In genomic region chr22:28903080-28903479, GRCh38 we compare ENCODE assay signal across 1 cellular context.
TF ChIP-seq lines count a peak whose summit lies in the region.

No MANE protein-coding gene starts in this region.

TF ChIP-seq in HepG2, 621 proteins besides CTCF, POLR2A, EP300 and RAD21 (continued from another document and continues in another):
- no peak for TF ChIP-seq ZNF362 (CRISPR knock-in tag; IDR thresholded peaks at IDR 0.05; ENCODE audit: borderline replicate concordance)
- TF ChIP-seq HDAC1 (CRISPR knock-in tag; IDR thresholded peaks at IDR 0.05): peak; percentile 48; the same call in 1 of the 2 replicates
- TF ChIP-seq ZNF138 (CRISPR knock-in tag; IDR thresholded peaks at IDR 0.05; ENCODE audit: low read depth): no peak
- TF ChIP-seq ZNF143 (CRISPR knock-in tag; IDR thresholded peaks at IDR 0.05): no peak
- no peak for TF ChIP-seq CREBL2 (CRISPR knock-in tag; IDR thresholded peaks at IDR 0.05; ENCODE audit: borderline replicate concordance)
- TF ChIP-seq ZBTB49 (CRISPR knock-in tag; IDR thresholded peaks at IDR 0.05; ENCODE audit: borderline replicate concordance): no peak
- TF ChIP-seq IKZF4 (CRISPR knock-in tag; IDR thresholded peaks at IDR 0.05; ENCODE audit: borderline replicate concordance, low read depth, not compliant biosample characterization): no peak
- TF ChIP-seq SNRNP70 (IDR thresholded peaks at IDR 0.05; ENCODE audit: low read depth, low read length): no peak
- TF ChIP-seq SMC3 (IDR thresholded peaks at IDR 0.05; ENCODE audit: low read length): no peak
- TF ChIP-seq AKNA (CRISPR knock-in tag; IDR thresholded peaks at IDR 0.05; ENCODE audit: borderline replicate concordance): no peak
- no peak for TF ChIP-seq RFXANK (CRISPR knock-in tag; IDR thresholded peaks at IDR 0.05)
- no peak for TF ChIP-seq ZFP36 (IDR thresholded peaks at IDR 0.05; ENCODE audit: borderline replicate concordance, low read depth, low read length, partially characterized antibody)
- no peak for TF ChIP-seq TEAD2 (CRISPR knock-in tag; IDR thresholded peaks at IDR 0.05)
- TF ChIP-seq ZBTB20 (CRISPR knock-in tag; IDR thresholded peaks at IDR 0.05; ENCODE audit: borderline replicate concordance, low read depth): no peak
- TF ChIP-seq PITX1 (CRISPR knock-in tag; IDR thresholded peaks at IDR 0.05): no peak
- TF ChIP-seq CSRNP1 (CRISPR knock-in tag; IDR thresholded peaks at IDR 0.05): no peak
- peak; percentile 57; the same call in 1 of the 2 replicates for TF ChIP-seq TGIF2 (CRISPR knock-in tag; IDR thresholded peaks at IDR 0.05)
- TF ChIP-seq CBX2 (IDR thresholded peaks at IDR 0.05; ENCODE audit: low read depth, low read length): no peak
- no peak for TF ChIP-seq CBX2 (CRISPR knock-in tag; IDR thresholded peaks at IDR 0.05; ENCODE audit: low read depth)
- TF ChIP-seq PHF20 (CRISPR knock-in tag; IDR thresholded peaks at IDR 0.05): no peak
- TF ChIP-seq ZNF354B (CRISPR knock-in tag; IDR thresholded peaks at IDR 0.05): no peak
- no peak for TF ChIP-seq ZNF543 (CRISPR knock-in tag; IDR thresholded peaks at IDR 0.05)
- no peak for TF ChIP-seq ZNF619 (CRISPR knock-in tag; IDR thresholded peaks at IDR 0.05)
- no peak for TF ChIP-seq ZNF7 (CRISPR knock-in tag; IDR thresholded peaks at IDR 0.05)
- TF ChIP-seq ZNF30 (CRISPR knock-in tag; IDR thresholded peaks at IDR 0.05): no peak
- no peak for TF ChIP-seq HNF4G (IDR thresholded peaks at IDR 0.05; ENCODE audit: borderline replicate concordance, low read depth, low read length)
- TF ChIP-seq HNF4G (CRISPR knock-in tag; IDR thresholded peaks at IDR 0.05; ENCODE audit: borderline replicate concordance, low read depth): no peak
- TF ChIP-seq, protein P1, sequence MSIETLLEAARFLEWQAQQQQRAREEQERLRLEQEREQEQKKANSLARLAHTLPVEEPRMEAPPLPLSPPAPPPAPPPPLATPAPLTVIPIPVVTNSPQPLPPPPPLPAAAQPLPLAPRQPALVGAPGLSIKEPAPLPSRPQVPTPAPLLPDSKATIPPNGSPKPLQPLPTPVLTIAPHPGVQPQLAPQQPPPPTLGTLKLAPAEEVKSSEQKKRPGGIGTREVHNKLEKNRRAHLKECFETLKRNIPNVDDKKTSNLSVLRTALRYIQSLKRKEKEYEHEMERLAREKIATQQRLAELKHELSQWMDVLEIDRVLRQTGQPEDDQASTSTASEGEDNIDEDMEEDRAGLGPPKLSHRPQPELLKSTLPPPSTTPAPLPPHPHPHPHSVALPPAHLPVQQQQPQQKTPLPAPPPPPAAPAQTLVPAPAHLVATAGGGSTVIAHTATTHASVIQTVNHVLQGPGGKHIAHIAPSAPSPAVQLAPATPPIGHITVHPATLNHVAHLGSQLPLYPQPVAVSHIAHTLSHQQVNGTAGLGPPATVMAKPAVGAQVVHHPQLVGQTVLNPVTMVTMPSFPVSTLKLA (IDR thresholded peaks at IDR 0.05): peak; percentile 68
- no peak for TF ChIP-seq XBP1 (CRISPR knock-in tag; IDR thresholded peaks at IDR 0.05)
- peak; percentile 64 for TF ChIP-seq SALL1 (CRISPR knock-in tag; IDR thresholded peaks at IDR 0.05)
- no peak for TF ChIP-seq ZNF101 (CRISPR knock-in tag; IDR thresholded peaks at IDR 0.05; ENCODE audit: borderline replicate concordance, low read depth)
- TF ChIP-seq JUN (CRISPR knock-in tag; IDR thresholded peaks at IDR 0.05): no peak
- TF ChIP-seq RXRA (CRISPR knock-in tag; IDR thresholded peaks at IDR 0.05): peak; percentile 87
- 0 out of 2 replicates have a peak, but pooled peaks have one; percentile 29 for TF ChIP-seq ZSCAN21 (CRISPR knock-in tag; IDR thresholded peaks at IDR 0.05; ENCODE audit: borderline replicate concordance)
- TF ChIP-seq, protein P2, sequence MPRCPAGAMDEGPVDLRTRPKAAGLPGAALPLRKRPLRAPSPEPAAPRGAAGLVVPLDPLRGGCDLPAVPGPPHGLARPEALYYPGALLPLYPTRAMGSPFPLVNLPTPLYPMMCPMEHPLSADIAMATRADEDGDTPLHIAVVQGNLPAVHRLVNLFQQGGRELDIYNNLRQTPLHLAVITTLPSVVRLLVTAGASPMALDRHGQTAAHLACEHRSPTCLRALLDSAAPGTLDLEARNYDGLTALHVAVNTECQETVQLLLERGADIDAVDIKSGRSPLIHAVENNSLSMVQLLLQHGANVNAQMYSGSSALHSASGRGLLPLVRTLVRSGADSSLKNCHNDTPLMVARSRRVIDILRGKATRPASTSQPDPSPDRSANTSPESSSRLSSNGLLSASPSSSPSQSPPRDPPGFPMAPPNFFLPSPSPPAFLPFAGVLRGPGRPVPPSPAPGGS (CRISPR knock-in tag; IDR thresholded peaks at IDR 0.05): no peak
- peak; percentile 46; the same call in 1 of the 2 replicates for TF ChIP-seq ZBTB38 (CRISPR knock-in tag; IDR thresholded peaks at IDR 0.05)
- TF ChIP-seq FOXP1 (IDR thresholded peaks at IDR 0.05): no peak
- peak; percentile 45; the same call in 1 of the 2 replicates for TF ChIP-seq FOXP1 (CRISPR knock-in tag; IDR thresholded peaks at IDR 0.05)
- 0 out of 2 replicates have a peak, but pooled peaks have one; percentile 27 for TF ChIP-seq KAT7 (CRISPR knock-in tag; IDR thresholded peaks at IDR 0.05; ENCODE audit: borderline replicate concordance)
- no peak for TF ChIP-seq PPARG (CRISPR knock-in tag; conservative IDR thresholded peaks at IDR 0.05)
- no peak for TF ChIP-seq CBFB (CRISPR knock-in tag; IDR thresholded peaks at IDR 0.05)
- no peak for TF ChIP-seq ZSCAN25 (CRISPR knock-in tag; IDR thresholded peaks at IDR 0.05)
- peak; percentile 31; the same call in 1 of the 2 replicates for TF ChIP-seq ESRRA (CRISPR knock-in tag; IDR thresholded peaks at IDR 0.05; ENCODE audit: low read depth)
- TF ChIP-seq ZMYM4 (CRISPR knock-in tag; IDR thresholded peaks at IDR 0.05): peak; percentile 45
- TF ChIP-seq ZNF557 (CRISPR knock-in tag; IDR thresholded peaks at IDR 0.05): no peak
- no peak for TF ChIP-seq SP1 (IDR thresholded peaks at IDR 0.05)
- no peak for TF ChIP-seq SP1 (CRISPR knock-in tag; IDR thresholded peaks at IDR 0.05)
- TF ChIP-seq ZNF639 (CRISPR knock-in tag; conservative IDR thresholded peaks at IDR 0.05): no peak
- 0 out of 2 replicates have a peak, but pooled peaks have one; percentile 25 for TF ChIP-seq ZNF614 (CRISPR knock-in tag; IDR thresholded peaks at IDR 0.05; ENCODE audit: borderline replicate concordance)
- no peak for TF ChIP-seq FOSL1 (CRISPR knock-in tag; IDR thresholded peaks at IDR 0.05; ENCODE audit: borderline replicate concordance)
- TF ChIP-seq, protein P3, sequence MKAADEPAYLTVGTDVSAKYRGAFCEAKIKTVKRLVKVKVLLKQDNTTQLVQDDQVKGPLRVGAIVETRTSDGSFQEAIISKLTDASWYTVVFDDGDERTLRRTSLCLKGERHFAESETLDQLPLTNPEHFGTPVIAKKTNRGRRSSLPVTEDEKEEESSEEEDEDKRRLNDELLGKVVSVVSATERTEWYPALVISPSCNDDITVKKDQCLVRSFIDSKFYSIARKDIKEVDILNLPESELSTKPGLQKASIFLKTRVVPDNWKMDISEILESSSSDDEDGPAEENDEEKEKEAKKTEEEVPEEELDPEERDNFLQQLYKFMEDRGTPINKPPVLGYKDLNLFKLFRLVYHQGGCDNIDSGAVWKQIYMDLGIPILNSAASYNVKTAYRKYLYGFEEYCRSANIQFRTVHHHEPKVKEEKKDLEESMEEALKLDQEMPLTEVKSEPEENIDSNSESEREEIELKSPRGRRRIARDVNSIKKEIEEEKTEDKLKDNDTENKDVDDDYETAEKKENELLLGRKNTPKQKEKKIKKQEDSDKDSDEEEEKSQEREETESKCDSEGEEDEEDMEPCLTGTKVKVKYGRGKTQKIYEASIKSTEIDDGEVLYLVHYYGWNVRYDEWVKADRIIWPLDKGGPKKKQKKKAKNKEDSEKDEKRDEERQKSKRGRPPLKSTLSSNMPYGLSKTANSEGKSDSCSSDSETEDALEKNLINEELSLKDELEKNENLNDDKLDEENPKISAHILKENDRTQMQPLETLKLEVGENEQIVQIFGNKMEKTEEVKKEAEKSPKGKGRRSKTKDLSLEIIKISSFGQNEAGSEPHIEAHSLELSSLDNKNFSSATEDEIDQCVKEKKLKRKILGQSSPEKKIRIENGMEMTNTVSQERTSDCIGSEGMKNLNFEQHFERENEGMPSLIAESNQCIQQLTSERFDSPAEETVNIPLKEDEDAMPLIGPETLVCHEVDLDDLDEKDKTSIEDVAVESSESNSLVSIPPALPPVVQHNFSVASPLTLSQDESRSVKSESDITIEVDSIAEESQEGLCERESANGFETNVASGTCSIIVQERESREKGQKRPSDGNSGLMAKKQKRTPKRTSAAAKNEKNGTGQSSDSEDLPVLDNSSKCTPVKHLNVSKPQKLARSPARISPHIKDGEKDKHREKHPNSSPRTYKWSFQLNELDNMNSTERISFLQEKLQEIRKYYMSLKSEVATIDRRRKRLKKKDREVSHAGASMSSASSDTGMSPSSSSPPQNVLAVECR (CRISPR knock-in tag; IDR thresholded peaks at IDR 0.05; ENCODE audit: borderline replicate concordance): peak; percentile 55; the same call in 1 of the 2 replicates
